In the genomic region with DNA sequence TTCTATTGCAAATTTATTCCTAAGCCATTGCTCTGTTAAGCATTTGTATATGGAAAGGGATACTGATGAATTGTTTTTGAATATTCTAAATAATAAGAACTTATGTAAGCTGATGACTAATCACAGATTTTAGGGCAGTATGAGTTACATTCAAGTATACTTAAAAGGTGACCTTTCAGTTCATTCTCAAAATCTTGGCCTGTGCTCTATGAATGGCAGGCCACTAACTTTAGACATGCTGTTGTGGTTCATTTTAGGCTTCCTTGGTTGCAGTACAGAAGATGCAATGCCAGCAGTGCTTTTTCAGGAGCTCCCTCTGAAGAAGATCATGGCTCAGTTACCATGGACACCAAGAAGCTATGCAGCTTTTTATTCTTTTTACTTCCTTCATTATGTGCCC, we compare ENCODE assay signal across 16 cellular contexts.
"Had no signal": no experiment of that assay in that cellular context is flagged by ENCODE, and none has a peak within 500 bp of the region (broad histone marks: within the 10 kb centered on the region; RNA-seq: fewer than 3 reads in every experiment).

No MANE protein-coding gene starts in this region.

- DNase-seq: activated CD4-positive, alpha-beta memory T cell treated with anti-CD3 and anti-CD28 coated beads for 36 hours; activated effector memory CD4-positive, alpha-beta T cell treated with anti-CD3 and anti-CD28 coated beads, Interleukin-2, amount 50 U/mL, for 16 hours; activated T-cell treated with anti-CD3 and anti-CD28 coated beads, Interleukin-2, amount 50 U/mL, for 4 hours; colonic mucosa; effector CD4-positive, alpha-beta T cell; foreskin melanocyte; head of caudate nucleus; left ventricle myocardium inferior; occipital lobe; right lobe of liver; stimulated activated CD4-positive, alpha-beta T cell treated with anti-CD3 and anti-CD28 coated beads, Interleukin-2, amount 100 ng/mL, for 24 hours; stimulated activated naive CD4-positive, alpha-beta T cell; T-helper 9 cell had no signal

- H3K4me1 ChIP-seq: colonic mucosa, left ventricle myocardium inferior, right lobe of liver, suprapubic skin had no signal

- H3K36me3 ChIP-seq: colonic mucosa, left ventricle myocardium inferior, right lobe of liver, suprapubic skin had no signal

- H3K27ac ChIP-seq: colonic mucosa, left ventricle myocardium inferior, right lobe of liver, suprapubic skin had no signal

- ATAC-seq: activated naive CD4-positive, alpha-beta T cell treated with anti-CD3 and anti-CD28 coated beads, Interleukin-2, amount 50 U/mL, for 72 hours; activated T-cell treated with anti-CD3 and anti-CD28 coated beads, Interleukin-2, amount 50 U/mL, for 4 hours; natural killer cell treated with Interleukin-12 subunit alpha and Interleukin-12 subunit beta and Interleukin-15 and Interleukin-18, amount 100 ng/mL, for 72 hours; right lobe of liver had no signal

- H3K4me3 ChIP-seq: colonic mucosa, left ventricle myocardium inferior, right lobe of liver, suprapubic skin had no signal

- H3K9me3 ChIP-seq: colonic mucosa, left ventricle myocardium inferior, right lobe of liver, suprapubic skin had no signal

- H3K27me3 ChIP-seq: colonic mucosa, right lobe of liver, suprapubic skin had no signal
